Comparison of ENCODE assay signal across 13 cellular contexts in genomic region chr11:48028909-48029685, GRCh38. TPM values are rescaled to one million over a fixed set of nuclear protein-coding genes. Genes with fewer than 3 reads are reported as not detected.
A peak's percentile ranks its signal among the peaks of the same experiment; 100 is the strongest.
DNase-seq lines count a peak whose midpoint lies in the region; ATAC-seq, FAIRE-seq and TF ChIP-seq lines count a peak whose summit lies in the region.
"Had no signal": no experiment of that assay in that cellular context is flagged by ENCODE, and none has a peak within 500 bp of the region (broad histone marks: within the 10 kb centered on the region; RNA-seq: fewer than 3 reads in every experiment).

No MANE protein-coding gene starts in this region.

- FAIRE-seq in bronchial epithelial cell (lab: Jason Lieb, UNC), result no peak
- FAIRE-seq: GM18507 had no signal

- H4K20me1 ChIP-seq in Loucy (ENCODE audit: insufficient read depth, low read length, poor library complexity, severe bottlenecking) (no peaks in the 10 kb centered on the region), GM23338 (replicated peaks; ENCODE audit: insufficient read depth) (no peaks in the 10 kb centered on the region)

- H3K9me3 Mint-ChIP-seq in naive thymus-derived CD8-positive, alpha-beta T cell, result no peaks in the 10 kb centered on the region
- no peaks in the 10 kb centered on the region for H3K9me3 Mint-ChIP-seq in GM23338

- H3K9me2 ChIP-seq in Loucy (replicated peaks; ENCODE audit: low read depth, low read length) (no peaks in the 10 kb centered on the region), GM23338 (ENCODE audit: insufficient read depth) (no peaks in the 10 kb centered on the region)

- H3K4me1 Mint-ChIP-seq in naive thymus-derived CD8-positive, alpha-beta T cell, result peaks cover 33 to 76% (median 50%) of the 10 kb centered on the region in 4 donors
- peaks cover 49% of the 10 kb centered on the region for H3K4me1 Mint-ChIP-seq in GM23338

- H3K4me3 ChIP-seq in Loucy (ENCODE audit: low read length, poor library complexity, severe bottlenecking) (no peak overlapping the region), bronchial epithelial cell (ENCODE audit: low read depth, low read length) (no peak overlapping the region), GM23338 (no peak overlapping the region)
- H3K4me3 ChIP-seq: cardiac muscle cell had no signal

- no peak overlapping the region for H3K9ac ChIP-seq in Loucy (ENCODE audit: low read depth, low read length, poor library complexity, severe bottlenecking)

- DNase-seq in CD1c-positive myeloid dendritic cell (ENCODE audit: extremely low spot score) (peak; percentile 71), bronchial epithelial cell (ENCODE audit: low read depth) (peak; percentile 23), D341Med (ENCODE audit: low spot score) (no peak), DMS114 treated with DMSO at 0.1 percent for 48 hours (lab: John Stamatoyannopoulos, UW; ENCODE audit: unreplicated experiment) (no peak), GM23338 (ENCODE audit: low spot score) (no peak), SK-N-DZ (ENCODE audit: low spot score) (no peak)
- DNase-seq in naive thymus-derived CD8-positive, alpha-beta T cell, result peak in 4 of 10 donors; percentile 8 to 43 (median 32)
- DNase-seq: activated CD4-positive, CD25-positive, alpha-beta regulatory T cell treated with anti-CD3 and anti-CD28 coated beads, Interleukin-2, amount 50 U/mL, for 72 hours; glutamatergic neuron; stimulated activated CD4-positive, alpha-beta T cell treated with anti-CD3 and anti-CD28 coated beads, Interleukin-4, amount 100 ng/mL, for 1 hour had no signal

- no peak overlapping the region for H3K27ac ChIP-seq in GM23338 (ENCODE audit: low read depth)
- H3K27ac ChIP-seq: cardiac muscle cell had no signal

- peak; percentile 63 to 97 for ATAC-seq in naive thymus-derived CD8-positive, alpha-beta T cell
- ATAC-seq in GM23338, result no peak

- no peaks in the 10 kb centered on the region for H3K36me3 Mint-ChIP-seq in naive thymus-derived CD8-positive, alpha-beta T cell
- no peaks in the 10 kb centered on the region for H3K36me3 Mint-ChIP-seq in GM23338 (ENCODE audit: low read depth)

- no peaks in the 10 kb centered on the region for H3K27me3 Mint-ChIP-seq in naive thymus-derived CD8-positive, alpha-beta T cell
- H3K27me3 Mint-ChIP-seq in GM23338 (ENCODE audit: insufficient read depth, low read depth, poor library complexity), result peaks cover 9% of the 10 kb centered on the region

- H3K79me2 ChIP-seq in Loucy (ENCODE audit: insufficient read depth, low read length), result no peaks in the 10 kb centered on the region
- peaks cover 6% of the 10 kb centered on the region; the same call in 1 of the 2 replicates for H3K79me2 ChIP-seq in GM23338 (replicated peaks; ENCODE audit: insufficient read depth)

- POLR2A ChIA-PET in naive thymus-derived CD8-positive, alpha-beta T cell (lab: Charles Lee), result interaction anchor here (1.0 kb wide), 1 partner anchor 49 kb away, joined by 3 read pairs; no protein-coding TSS in a partner anchor

- H3F3A ChIP-seq in Loucy (ENCODE audit: low read depth), result no peaks in the 10 kb centered on the region
- H3F3A ChIP-seq in GM23338 (replicated peaks; ENCODE audit: low read depth), result no peaks in the 10 kb centered on the region

- peak overlapping the region in 6 of 10 donors; percentile 6 to 62 (median 36) for H3K4me3 Mint-ChIP-seq in naive thymus-derived CD8-positive, alpha-beta T cell
- no peak overlapping the region for H3K4me3 Mint-ChIP-seq in GM23338

- H3K36me3 ChIP-seq in Loucy (ENCODE audit: insufficient read depth, low read length) (no peaks in the 10 kb centered on the region), bronchial epithelial cell (ENCODE audit: control insufficient read depth, insufficient read depth, low read length) (no peaks in the 10 kb centered on the region), GM23338 (ENCODE audit: insufficient read depth) (no peaks in the 10 kb centered on the region)
- H3K36me3 ChIP-seq: cardiac muscle cell had no signal

- H3K4me1 ChIP-seq in Loucy (ENCODE audit: insufficient read depth, low read length, poor library complexity, severe bottlenecking) (no peaks in the 10 kb centered on the region), GM23338 (ENCODE audit: insufficient read depth) (peaks cover 15% of the 10 kb centered on the region; the same call in 1 of the 2 replicates)

- peak overlapping the region; percentile 32; the same call in 1 of the 2 replicates for H2AFZ ChIP-seq in Loucy (ENCODE audit: low read length)
- no peak overlapping the region for H2AFZ ChIP-seq in GM23338

- H3K4me2 ChIP-seq in Loucy (ENCODE audit: low read depth, low read length, poor library complexity, severe bottlenecking) (no peak overlapping the region), GM23338 (no peak overlapping the region)

- H3K9me3 ChIP-seq in Loucy (ENCODE audit: insufficient read depth, low read depth, low read length), result no peaks in the 10 kb centered on the region

- TF ChIP-seq CTCF in Loucy (conservative IDR thresholded peaks at IDR 0.05; ENCODE audit: low read length) (no peak), bronchial epithelial cell (IDR thresholded peaks at IDR 0.05; ENCODE audit: insufficient read depth, low read length, severe bottlenecking) (no peak), GM23338 (conservative IDR thresholded peaks at IDR 0.05; ENCODE audit: low read depth in 2 of 2) (no peak)

- H3K27ac Mint-ChIP-seq in naive thymus-derived CD8-positive, alpha-beta T cell, result peak overlapping the region; percentile 58 to 93 (median 84)
- no peak overlapping the region for H3K27ac Mint-ChIP-seq in GM23338

- H3K27me3 ChIP-seq in Loucy (ENCODE audit: insufficient read depth, low read length, poor library complexity, severe bottlenecking) (no peaks in the 10 kb centered on the region), bronchial epithelial cell (ENCODE audit: control insufficient read depth, insufficient read depth, low read length) (no peaks in the 10 kb centered on the region), GM23338 (ENCODE audit: insufficient read depth) (no peaks in the 10 kb centered on the region)
- H3K27me3 ChIP-seq: cardiac muscle cell had no signal

TF ChIP-seq in GM23338, 12 proteins besides CTCF, POLR2A, EP300 and RAD21 (continues in another document):
- TF ChIP-seq CREB1 (CRISPR knock-in tag; IDR thresholded peaks at IDR 0.05; ENCODE audit: low read depth) (no peak), POLR2AphosphoS5 (IDR thresholded peaks at IDR 0.05; ENCODE audit: low read depth) (no peak), EZH2phosphoT487 (IDR thresholded peaks at IDR 0.05; ENCODE audit: unreplicated experiment) (no peak), ZNF331 (CRISPR knock-in tag; IDR thresholded peaks at IDR 0.05; ENCODE audit: low read depth) (no peak), STAT1 (IDR thresholded peaks at IDR 0.05; ENCODE audit: unreplicated experiment) (no peak)

RNA-seq across cellular contexts. Expression of gene PTPRJ, which starts 48.7 kb away (rescaled TPM):
- total RNA-seq in bronchial epithelial cell, result 1.6 and 2.2 TPM in 2 replicates
- total RNA-seq in naive thymus-derived CD8-positive, alpha-beta T cell, result 10 to 100 TPM; 21.7 to 23.7 TPM
- polyA plus RNA-seq in naive thymus-derived CD8-positive, alpha-beta T cell, result 10 to 100 TPM in 1 of 3 donors, 1 to 10 TPM in 2; 4.3 to 10.2 (median 5.3) TPM
- total RNA-seq in GM23338 (2014; rRNA removed; shearing (Covaris generic)), result 14.0 and 16.0 TPM in 2 replicates
- 3.8 and 4.2 TPM in 2 replicates for polyA plus RNA-seq in GM23338 (2016; fragmentation: Nextera tagmentation; extraction: Ambion mirVana)
- polyA plus RNA-seq in SK-N-DZ (2014; cell fraction: cytosol; rRNA removed), result 0.14 and 0.30 TPM in 2 replicates
- 0.12 TPM in 1 of 2 replicates, not detected in the other for polyA plus RNA-seq in SK-N-DZ (2014; cell fraction: nucleus; rRNA removed)

Comparison
In these comparisons a context has a peak if more than half of its experiments do, and no peak if none do; other contexts are left out.
1. DNase-seq: peak in CD1c-positive myeloid dendritic cell (single experiment) and bronchial epithelial cell (single experiment); none in D341Med (single experiment), DMS114 treated with DMSO at 0.1 percent for 48 hours (single experiment), GM23338 (single experiment) and SK-N-DZ (single experiment).